9 cellular contexts compared by ENCODE assay signal in genomic region chr22:48418831-48419230, GRCh38.
"Had no signal": no experiment of that assay in that cellular context is flagged by ENCODE, and none has a peak within 500 bp of the region (broad histone marks: within the 10 kb centered on the region; RNA-seq: fewer than 3 reads in every experiment).

No MANE protein-coding gene starts in this region.

- H3K36me3 ChIP-seq: HAP-1 had no signal

- H3K27ac ChIP-seq: GM23248, HL-60 had no signal

- H3K36me3 Mint-ChIP-seq: IgD-negative memory B cell had no signal

- DNase-seq: GM23248, GOT3, H7, HFFc6 had no signal

- H3K4me1 ChIP-seq: HAP-1 had no signal

- H3K4me1 Mint-ChIP-seq: IgD-negative memory B cell had no signal

- H3K4me3 Mint-ChIP-seq: HFFc6, IgD-negative memory B cell had no signal

- H3K27ac Mint-ChIP-seq: HFFc6, IgD-negative memory B cell had no signal

- H3K9me3 ChIP-seq: HAP-1 had no signal

- H3K4me3 ChIP-seq: GM23248, HAP-1 had no signal

- ATAC-seq: HCT116, HepG2 had no signal
